In the genomic region with DNA sequence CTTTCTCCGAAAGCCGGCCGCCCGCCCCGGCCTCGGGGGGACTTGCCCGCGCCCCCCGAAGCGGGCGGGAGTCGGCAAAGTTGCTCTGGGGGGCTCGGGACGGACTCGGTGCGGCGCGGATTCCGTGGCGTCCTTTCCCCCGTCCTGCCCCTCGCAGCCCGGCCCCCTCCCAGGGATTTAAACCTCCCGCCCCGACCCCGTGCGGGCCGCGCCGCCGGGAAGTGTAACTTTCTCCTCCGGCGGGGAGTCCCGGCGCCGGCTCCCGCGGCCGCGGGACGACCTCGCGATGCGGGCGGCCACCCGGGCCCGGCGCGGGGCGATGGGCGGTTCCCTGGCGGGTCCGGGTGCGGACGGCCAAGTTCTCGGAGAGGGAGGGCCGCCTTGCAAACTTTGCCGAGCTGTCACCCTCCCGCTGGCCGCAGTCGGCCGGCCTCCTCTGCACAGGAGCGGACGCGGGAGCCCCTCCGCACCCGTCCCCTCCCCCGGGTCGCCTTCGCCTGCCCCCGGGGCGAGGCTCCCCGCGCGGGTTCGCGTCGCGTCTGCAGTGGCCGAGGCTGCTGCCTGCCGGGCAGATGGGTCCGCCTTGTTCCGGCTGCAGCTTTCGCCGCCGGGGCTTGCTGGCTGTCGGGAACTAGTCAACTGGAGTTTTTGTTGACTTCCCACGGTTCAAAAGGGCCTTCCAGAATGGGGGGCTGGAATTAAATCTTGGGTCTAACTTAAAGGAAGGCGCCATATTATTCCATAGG, we compare ENCODE assay signal across 8 cellular contexts. TPM values are rescaled to one million over a fixed set of nuclear protein-coding genes. Genes with fewer than 3 reads are reported as not detected.
DNase-seq lines count a peak whose midpoint lies in the region; ATAC-seq lines count a peak whose summit lies in the region.

No MANE protein-coding gene starts in this region.

- peaks cover 31% of the 10 kb centered on the region for H3K4me1 ChIP-seq in neuron (ENCODE audit: insufficient read depth, low read length)

- peak overlapping the region; percentile 78 for H3K27ac Mint-ChIP-seq in activated T-helper 1 cell treated with anti-CD3 and anti-CD28 coated beads, Interleukin-12 subunit alpha, Interleukin-12 subunit beta, Interleukin-2, Interleukin-4 antibody, amounts not matched to agents 30 ng/mL and 10 ng/mL and 1 ng/mL, durations not matched to agents 14 hours and 24 hours and 36 hours

- H3K4me3 Mint-ChIP-seq in activated T-helper 1 cell treated with anti-CD3 and anti-CD28 coated beads, Interleukin-12 subunit alpha, Interleukin-12 subunit beta, Interleukin-2, Interleukin-4 antibody, amounts not matched to agents 30 ng/mL and 10 ng/mL and 1 ng/mL, durations not matched to agents 14 hours and 24 hours and 36 hours = peak overlapping the region; percentile 90

- H3K36me3 ChIP-seq in neuron (ENCODE audit: insufficient read depth, low read length) = peaks cover 10% of the 10 kb centered on the region

- H3K4me3 ChIP-seq in neuron (ENCODE audit: low read length) = peak overlapping the region; percentile 100

- H3K27me3 ChIP-seq in neuron (ENCODE audit: insufficient read depth, low read length) = no peaks in the 10 kb centered on the region

- H3K9me3 Mint-ChIP-seq in activated T-helper 1 cell treated with anti-CD3 and anti-CD28 coated beads, Interleukin-12 subunit alpha, Interleukin-12 subunit beta, Interleukin-2, Interleukin-4 antibody, amounts not matched to agents 30 ng/mL and 10 ng/mL and 1 ng/mL, durations not matched to agents 14 hours and 24 hours and 36 hours = no peaks in the 10 kb centered on the region

- H3K9me3 ChIP-seq in neuron (ENCODE audit: low read length) = no peaks in the 10 kb centered on the region

- intact Hi-C loops in activated T-helper 1 cell treated with anti-CD3 and anti-CD28 coated beads, Interleukin-12 subunit alpha, Interleukin-12 subunit beta, Interleukin-2, Interleukin-4 antibody, amounts not matched to agents 30 ng/mL and 10 ng/mL and 1 ng/mL, durations not matched to agents 14 hours and 24 hours and 36 hours (cut with micrococcal nuclease) = loop anchor here (5.0 kb wide), 4 partner anchors 191 to 976 kb away; partner anchors contain the start of genes GAPVD1, NR6A1 and SCAI

- no peak for ATAC-seq in HG03108 (IDR thresholded peaks at IDR 0.05; ENCODE audit: unreplicated experiment)
- no peak for ATAC-seq in GM21825 (IDR thresholded peaks at IDR 0.05; ENCODE audit: unreplicated experiment)

- H3K27me3 Mint-ChIP-seq in activated T-helper 1 cell treated with anti-CD3 and anti-CD28 coated beads, Interleukin-12 subunit alpha, Interleukin-12 subunit beta, Interleukin-2, Interleukin-4 antibody, amounts not matched to agents 30 ng/mL and 10 ng/mL and 1 ng/mL, durations not matched to agents 14 hours and 24 hours and 36 hours (ENCODE audit: insufficient read depth) = peaks cover 23% of the 10 kb centered on the region

- H3K36me3 Mint-ChIP-seq in activated T-helper 1 cell treated with anti-CD3 and anti-CD28 coated beads, Interleukin-12 subunit alpha, Interleukin-12 subunit beta, Interleukin-2, Interleukin-4 antibody, amounts not matched to agents 30 ng/mL and 10 ng/mL and 1 ng/mL, durations not matched to agents 14 hours and 24 hours and 36 hours (ENCODE audit: low read depth) = peaks cover 16% of the 10 kb centered on the region

- H2AFZ ChIP-seq in neuron (ENCODE audit: low read depth, low read length) = no peak overlapping the region

- DNase-seq in EH (ENCODE audit: low read depth) (peak; percentile 48), M059J (ENCODE audit: low read depth) (peak; percentile 40), foreskin melanocyte (peak; percentile 12), NCI-H2081 treated with DMSO at 0.1 percent for 48 hours (lab: John Stamatoyannopoulos, UW) (no peak)
- DNase-seq in activated T-helper 1 cell treated with anti-CD3 and anti-CD28 coated beads, Interleukin-12 subunit alpha, Interleukin-12 subunit beta, Interleukin-2, Interleukin-4 antibody, amounts not matched to agents 30 ng/mL and 10 ng/mL and 1 ng/mL, durations not matched to agents 14 hours and 24 hours and 36 hours (ENCODE audit: low spot score) = peak; percentile 19

- H3K4me1 Mint-ChIP-seq in activated T-helper 1 cell treated with anti-CD3 and anti-CD28 coated beads, Interleukin-12 subunit alpha, Interleukin-12 subunit beta, Interleukin-2, Interleukin-4 antibody, amounts not matched to agents 30 ng/mL and 10 ng/mL and 1 ng/mL, durations not matched to agents 14 hours and 24 hours and 36 hours (ENCODE audit: low read depth) = peaks cover 39% of the 10 kb centered on the region

RNA-seq across cellular contexts. Expression of gene PBX3, which starts 0.8 kb away (rescaled TPM):
- total RNA-seq in M059J (2014; rRNA removed; shearing (Covaris generic)) = 53.0 and 71.5 TPM in 2 replicates
- total RNA-seq in activated T-helper 1 cell treated with anti-CD3 and anti-CD28 coated beads, Interleukin-12 subunit alpha, Interleukin-12 subunit beta, Interleukin-2, Interleukin-4 antibody, amounts not matched to agents 30 ng/mL and 10 ng/mL and 1 ng/mL, durations not matched to agents 14 hours and 24 hours and 36 hours = 24.2 and 30.1 TPM in 2 replicates

RNA-seq across cellular contexts. Expression of gene MAPKAP1, which starts 40.9 kb away (rescaled TPM):
- 80.6 and 107 TPM in 2 replicates for total RNA-seq in M059J (2014; rRNA removed; shearing (Covaris generic))
- total RNA-seq in activated T-helper 1 cell treated with anti-CD3 and anti-CD28 coated beads, Interleukin-12 subunit alpha, Interleukin-12 subunit beta, Interleukin-2, Interleukin-4 antibody, amounts not matched to agents 30 ng/mL and 10 ng/mL and 1 ng/mL, durations not matched to agents 14 hours and 24 hours and 36 hours = 103 and 108 TPM in 2 replicates
